16 cellular contexts compared by ENCODE assay signal in the genomic region with DNA sequence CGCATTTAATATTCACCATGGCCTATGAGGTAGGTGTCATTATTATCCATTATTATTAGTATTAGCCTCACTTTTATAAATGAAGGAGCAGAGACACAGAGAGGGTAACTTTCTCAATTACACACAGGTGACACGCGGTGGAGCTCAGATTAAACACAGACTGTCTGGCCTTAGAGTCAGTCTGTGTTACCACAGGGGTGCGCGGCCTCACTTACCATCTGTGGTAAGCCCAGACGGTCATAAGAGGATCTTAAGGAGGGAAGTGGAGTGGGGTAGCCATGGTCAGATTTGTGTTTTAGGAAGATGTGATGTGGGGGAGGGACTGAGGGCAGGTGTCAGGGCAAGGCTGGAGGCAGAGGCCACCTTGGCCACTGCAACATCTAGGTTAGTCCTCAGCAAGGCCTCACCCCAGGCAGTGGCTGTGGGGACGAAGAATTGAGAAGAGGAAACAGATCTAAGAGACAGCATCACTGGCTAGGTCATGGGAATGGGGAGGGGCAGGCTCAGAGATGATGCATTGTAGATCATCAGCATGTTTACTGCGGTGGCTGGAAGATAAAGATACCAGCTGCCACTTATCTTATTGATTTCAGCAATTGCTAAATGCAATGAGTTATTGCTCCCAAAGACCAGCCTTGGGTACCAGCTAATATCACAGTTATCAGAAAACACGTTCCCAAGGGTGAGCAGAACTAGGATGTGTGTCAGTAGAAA.
"Had no signal": no experiment of that assay in that cellular context is flagged by ENCODE, and none has a peak within 500 bp of the region (broad histone marks: within the 10 kb centered on the region; RNA-seq: fewer than 3 reads in every experiment).

No MANE protein-coding gene starts in this region.

- H3K27ac ChIP-seq: adrenal gland, breast epithelium, epithelial cell of prostate, gastroesophageal sphincter, lower lobe of right lung, uterus had no signal

- H3K4me3 ChIP-seq: adrenal gland, breast epithelium, gastroesophageal sphincter, lower lobe of right lung, tibial nerve, uterus had no signal

- H3K9me3 ChIP-seq: adrenal gland, breast epithelium, gastroesophageal sphincter, lower lobe of right lung, tibial nerve, uterus had no signal

- ATAC-seq: activated CD4-positive, alpha-beta T cell treated with anti-CD3 and anti-CD28 coated beads for 36 hours; gastroesophageal sphincter; lower lobe of right lung had no signal

- H3K27me3 ChIP-seq: adrenal gland, breast epithelium, tibial nerve, uterus had no signal

- H3K36me3 ChIP-seq: adrenal gland, breast epithelium, gastroesophageal sphincter, lower lobe of right lung, tibial nerve, uterus had no signal

- DNase-seq: activated B cell treated with CpG ODN at 0.5 μM for 24 hours; activated CD4-positive, alpha-beta T cell treated with anti-CD3 and anti-CD28 coated beads for 36 hours; activated CD4-positive, alpha-beta T cell treated with anti-CD3 and anti-CD28 coated beads, Interleukin-2, amount 50 U/mL, for 4 hours; activated T-cell treated with anti-CD3 and anti-CD28 coated beads, Interleukin-2, amount 50 U/mL, for 1 hour; cortex of kidney; lower lobe of right lung; mesendoderm; naive B cell; stimulated activated CD4-positive, alpha-beta T cell treated with anti-CD3 and anti-CD28 coated beads, Interleukin-12 subunit alpha, Interleukin-12 subunit beta, amount 100 ng/mL, for 4 hours; T1000 had no signal

- H3K4me1 ChIP-seq: adrenal gland, breast epithelium, gastroesophageal sphincter, lower lobe of right lung, uterus had no signal
